8 cellular contexts compared by ENCODE assay signal in genomic region chr9:94374176-94375056, GRCh38. TPM values are rescaled to one million over a fixed set of nuclear protein-coding genes. Genes with fewer than 3 reads are reported as not detected.
DNase-seq lines count a peak whose midpoint lies in the region; ATAC-seq, FAIRE-seq and TF ChIP-seq lines count a peak whose summit lies in the region.
"Not testable (repeated sequence)": the region's sequence is repeated elsewhere in the genome, so short reads cannot be mapped to it uniquely, and the experiment has no call there.

No MANE protein-coding gene starts in this region.

- not testable (repeated sequence) for H3K9me1 ChIP-seq in keratinocyte (ENCODE audit: control insufficient read depth, extremely low read depth, insufficient read depth, low read length)

- ATAC-seq in HG03432 (IDR thresholded peaks at IDR 0.05; ENCODE audit: unreplicated experiment), result peak; percentile 92
- peak; percentile 94 to 96 for ATAC-seq in activated CD4-positive, CD25-positive, alpha-beta regulatory T cell treated with anti-CD3 and anti-CD28 coated beads, Interleukin-2, amount 50 U/mL, for 24 hours

- peaks cover 18% of the 10 kb centered on the region for H3K79me2 ChIP-seq in keratinocyte (ENCODE audit: control insufficient read depth, insufficient read depth, low read length)

- not testable (repeated sequence) for H3K9me3 ChIP-seq in BE2C; keratinocyte (ENCODE audit: control insufficient read depth, low read depth, low read length)

- not testable (repeated sequence) for H4K20me1 ChIP-seq in keratinocyte (ENCODE audit: control insufficient read depth, extremely low read depth, insufficient read depth, low read length)

- H3K27ac ChIP-seq in keratinocyte (ENCODE audit: control insufficient read depth, insufficient read depth, low read length), result peak overlapping the region; percentile 67

- dilution Hi-C loops in keratinocyte (cut with MboI; ENCODE audit: extremely low pct_ligation_motif_present, low sequenced_read_pairs), result not testable (repeated sequence)

- H3K4me3 ChIP-seq in BE2C (ENCODE audit: low read depth, low read length), result peak overlapping the region; percentile 60
- H3K4me3 ChIP-seq in keratinocyte (ENCODE audit: control insufficient read depth in 2 of 3, extremely low read depth in 1 of 3, insufficient read depth in 2 of 3, low read depth in 1 of 3, low read length in 3 of 3), result peak overlapping the region; percentile 47 to 62 (median 59)

- H3K4me2 ChIP-seq in keratinocyte (ENCODE audit: control insufficient read depth, extremely low read depth, insufficient read depth, low read depth, low read length), result peak overlapping the region; percentile 76

- H2AFZ ChIP-seq in keratinocyte (ENCODE audit: control insufficient read depth, low read length), result peak overlapping the region; percentile 67

- not testable (repeated sequence) for H3K4me1 ChIP-seq in BE2C; keratinocyte (ENCODE audit: control insufficient read depth, extremely low read depth, insufficient read depth, low read length)

- DNase-seq in BE2C, result peak; percentile 95
- peak; percentile 64 for DNase-seq in GM19238 (ENCODE audit: insufficient read length, low spot score)
- peak; percentile 80 for DNase-seq in NCI-H446 treated with DMSO at 0.1 percent for 48 hours (lab: John Stamatoyannopoulos, UW)
- peak; percentile 41 to 81 for DNase-seq in cerebellar nuclear complex (lab: John Stamatoyannopoulos, UW)
- DNase-seq in keratinocyte (ENCODE audit: low read depth, low spot score), result peak; percentile 21
- DNase-seq in stimulated activated CD4-positive, alpha-beta T cell treated with anti-CD3 and anti-CD28 coated beads, Interleukin-15, amount 100 ng/mL, for 1 hour (ENCODE audit: low read depth in 1 of 2, low spot score in 1 of 2), result peak; percentile 78 to 83

- H3K36me3 ChIP-seq in BE2C; keratinocyte (ENCODE audit: control insufficient read depth in 2 of 2, extremely low read depth in 1 of 2, insufficient read depth in 2 of 2, low read length in 2 of 2): not testable (repeated sequence)

- peak overlapping the region; percentile 64 for H3K9ac ChIP-seq in keratinocyte (ENCODE audit: control insufficient read depth, extremely low read depth, insufficient read depth, low read length)

- peak; percentile 41 for FAIRE-seq in keratinocyte (lab: Jason Lieb, UNC)

- TF ChIP-seq CTCF in BE2C (IDR thresholded peaks at IDR 0.05; ENCODE audit: low read depth, low read length); keratinocyte (optimal IDR thresholded peaks at IDR 0.05 in 1 of 3, IDR thresholded peaks at IDR 0.05 in 1 of 3, conservative IDR thresholded peaks at IDR 0.05 in 1 of 3; ENCODE audit: extremely low read depth in 1 of 3, insufficient read depth in 2 of 3, low read length in 3 of 3): not testable (repeated sequence)

- H3K27me3 ChIP-seq in BE2C; keratinocyte (ENCODE audit: control insufficient read depth, extremely low read depth, insufficient read depth, low read length): not testable (repeated sequence)

RNA-seq across cellular contexts. Expression of gene NUTM2F, which starts 46.0 kb away (rescaled TPM):
- 1.3 TPM for polyA plus RNA-seq in BE2C (2012; ENCODE audit: insufficient read depth, insufficient read length, low read depth)
- not detected in 3 replicates for polyA plus RNA-seq in keratinocyte
- polyA plus RNA-seq in keratinocyte (2011; ENCODE audit: low read depth), result not detected
- not detected in 2 replicates for polyA plus RNA-seq in keratinocyte (2011; cell fraction: cytosol; rRNA removed)
- not detected in 2 replicates for polyA plus RNA-seq in keratinocyte (2011; cell fraction: nucleus; rRNA removed)
- 0.06 TPM in 1 of 2 replicates, not detected in the other for polyA plus RNA-seq in keratinocyte (2012; ENCODE audit: low replicate concordance)
- polyA minus RNA-seq in keratinocyte, result not detected in 3 replicates
- not detected for polyA minus RNA-seq in keratinocyte (2011; cell fraction: cytosol; rRNA and poly(A)+ RNA removed)
- polyA minus RNA-seq in keratinocyte (2011; cell fraction: nucleus; rRNA and poly(A)+ RNA removed), result not detected in 2 replicates

Comparison
In these comparisons a context has a peak if more than half of its experiments do, and no peak if none do; other contexts are left out.
1. Peak in every context shown above with its lines: DNase-seq, ATAC-seq, H3K4me3 ChIP-seq and H3K27ac ChIP-seq.
2. DNase-seq: peak in every context shown above with its lines; median percentile 95 in BE2C; 80 in stimulated activated CD4-positive, alpha-beta T cell treated with anti-CD3 and anti-CD28 coated beads, Interleukin-15, amount 100 ng/mL, for 1 hour; 80 in NCI-H446 treated with DMSO at 0.1 percent for 48 hours; 64 in GM19238; 61 in cerebellar nuclear complex; 21 in keratinocyte.